Comparison of ENCODE assay signal across 8 cellular contexts in the genomic region with DNA sequence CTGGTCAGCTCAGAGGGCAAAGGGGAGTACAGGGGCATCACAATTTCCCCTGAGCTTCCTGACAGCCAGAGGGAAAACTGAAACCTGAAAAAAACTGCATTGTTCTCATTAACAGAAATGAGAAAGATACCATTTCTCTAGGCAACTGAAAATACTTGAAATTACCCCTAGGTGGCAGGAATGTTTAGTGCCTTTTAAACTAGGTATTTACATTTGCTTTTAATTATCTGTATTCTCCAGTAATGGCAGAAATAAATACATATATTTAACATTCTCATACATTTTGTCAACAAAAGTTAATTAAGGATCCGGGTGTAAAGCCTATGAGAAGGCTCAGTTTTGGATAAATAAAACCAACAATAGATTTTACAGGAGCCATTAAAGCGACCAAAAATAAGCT. TPM values are rescaled to one million over a fixed set of nuclear protein-coding genes. Genes with fewer than 3 reads are reported as not detected.
A peak's percentile ranks its signal among the peaks of the same experiment; 100 is the strongest.
DNase-seq lines count a peak whose midpoint lies in the region; ATAC-seq, FAIRE-seq and TF ChIP-seq lines count a peak whose summit lies in the region.

No MANE protein-coding gene starts in this region.

- intact Hi-C loops in left lung (cut with DNase I): loop anchor here in 1 of 2 donors (10.0 kb wide), 2 partner anchors 118 to 168 kb away; a partner anchor contains a TSS

- H3K27me3 ChIP-seq in BJ (ENCODE audit: control insufficient read depth, insufficient read depth, low read length) (no peaks in the 10 kb centered on the region), adipocyte (replicated peaks; ENCODE audit: control insufficient read depth, insufficient read depth, low read length) (no peaks in the 10 kb centered on the region), left lung (no peaks in the 10 kb centered on the region)

- CTCF ChIA-PET in BJ (lab: Yijun Ruan, JAX): interaction anchor here (0.5 to 5.3 kb wide), 22 partner anchors 10 to 442 kb away, joined by 3 to 101 read pairs (median 4); a partner anchor contains a TSS

- H3K4me1 ChIP-seq in adipocyte (ENCODE audit: control insufficient read depth, insufficient read depth, low read length) (peaks cover 10% of the 10 kb centered on the region), left lung (peaks cover 0 to 34% of the 10 kb centered on the region in 2 donors)

- peaks cover 2% of the 10 kb centered on the region; the same call in 1 of the 2 replicates for H3K36me3 ChIP-seq in BJ (ENCODE audit: control insufficient read depth, insufficient read depth, low read length)
- H3K36me3 ChIP-seq in adipocyte (ENCODE audit: control insufficient read depth, insufficient read depth, low read length, severe bottlenecking): peaks cover 68% of the 10 kb centered on the region
- peaks cover 0 to 81% of the 10 kb centered on the region in 2 donors for H3K36me3 ChIP-seq in left lung

- DNase-seq in BJ (ENCODE audit: low read depth) (peak; percentile 10), HTR-8/SVneo (ENCODE audit: insufficient read length, low spot score) (peak; percentile 25), adipocyte (ENCODE audit: low read depth) (peak; percentile 75), left lung (no peak), substantia nigra (lab: John Stamatoyannopoulos, UW) (no peak), NCI-H2029 (lab: John Stamatoyannopoulos, UW) (no peak)

- no peak overlapping the region for H3K4me3 ChIP-seq in BJ (ENCODE audit: low read depth, low read length)
- H3K4me3 ChIP-seq in adipocyte (ENCODE audit: low read length): no peak overlapping the region
- H3K4me3 ChIP-seq in left lung: no peak overlapping the region

- FAIRE-seq in HTR-8/SVneo (lab: Jason Lieb, UNC): no peak

- no peak overlapping the region for H3K9ac ChIP-seq in adipocyte (ENCODE audit: low read length)

- H3K27ac ChIP-seq in left lung: no peak overlapping the region
- H3K27ac ChIP-seq in substantia nigra (ENCODE audit: low read depth, low read length, poor library complexity, severe bottlenecking): no peak overlapping the region

- no peaks in the 10 kb centered on the region for H3K9me3 ChIP-seq in adipocyte (ENCODE audit: control insufficient read depth, low read length)
- H3K9me3 ChIP-seq in left lung: no peaks in the 10 kb centered on the region

- peak; percentile 57 for TF ChIP-seq CTCF in BJ (IDR thresholded peaks at IDR 0.05; ENCODE audit: insufficient read depth, low read depth, low read length)
- TF ChIP-seq CTCF in left lung (IDR thresholded peaks at IDR 0.05): peak; percentile 42 to 45

- POLR2A ChIA-PET in BJ (lab: Charles Lee): no interaction called here

- ATAC-seq in left lung (peak; percentile 37), HG03460 (IDR thresholded peaks at IDR 0.05; ENCODE audit: unreplicated experiment) (no peak), GM21447 (IDR thresholded peaks at IDR 0.05; ENCODE audit: unreplicated experiment) (no peak)

RNA-seq across cellular contexts. Expression of a gene that starts 34.5 kb away (rescaled TPM):
- polyA plus RNA-seq in BJ (2011; rRNA removed): 1,622 and 3,206 TPM in 2 replicates
- 106 and 133 TPM in 2 replicates for polyA minus RNA-seq in BJ (2011; rRNA and poly(A)+ RNA removed)
- 1,000 to 10,000 TPM in 1 of 2 donors, 100 to 1,000 TPM in 1; 865 to 1,175 TPM for total RNA-seq in left lung

Comparison
In these comparisons a context has a peak if more than half of its experiments do, and no peak if none do; other contexts are left out.
1. DNase-seq: peak in BJ (single experiment), HTR-8/SVneo (single experiment) and adipocyte (single experiment); none in left lung (0 of 2), substantia nigra (0 of 49) and NCI-H2029 (single experiment).